In the genomic region with DNA sequence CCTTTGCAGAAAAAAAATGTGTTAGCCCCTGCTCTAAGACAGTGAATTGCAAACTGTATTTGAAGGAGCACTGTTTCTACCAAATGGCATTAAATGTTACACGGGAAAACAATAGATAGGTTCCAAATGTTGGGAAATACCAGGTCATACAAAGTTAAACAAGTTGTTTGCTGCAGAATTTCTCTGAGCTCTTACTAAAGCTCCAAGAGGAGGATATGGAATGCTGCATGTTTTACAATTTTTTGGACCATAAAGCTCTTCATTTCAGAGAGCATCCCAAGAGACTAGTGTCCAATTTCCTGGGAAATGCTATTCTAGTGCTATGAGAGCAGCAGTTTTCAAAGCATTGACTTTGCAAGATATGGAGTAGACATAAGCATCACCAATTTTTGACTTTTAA, we compare ENCODE assay signal across 34 cellular contexts.
"Had no signal": no experiment of that assay in that cellular context is flagged by ENCODE, and none has a peak within 500 bp of the region (broad histone marks: within the 10 kb centered on the region; RNA-seq: fewer than 3 reads in every experiment).

No MANE protein-coding gene starts in this region.

- H3K4me2 ChIP-seq: smooth muscle cell had no signal

- H3K4me1 ChIP-seq: lower lobe of right lung, parathyroid adenoma, right lobe of liver, transverse colon, upper lobe of right lung, uterus had no signal

- H3K27ac Mint-ChIP-seq: endodermal cell; naive B cell; natural killer cell treated with Interleukin-12 subunit alpha and Interleukin-12 subunit beta and Interleukin-15 and Interleukin-18, amount 100 ng/mL, for 72 hours; progenitor cell of endocrine pancreas had no signal

- H3K9ac ChIP-seq: parathyroid adenoma had no signal

- H3K36me3 Mint-ChIP-seq: naive B cell; natural killer cell treated with Interleukin-12 subunit alpha and Interleukin-12 subunit beta and Interleukin-15 and Interleukin-18, amount 100 ng/mL, for 72 hours had no signal

- H3K9me3 ChIP-seq: esophagus muscularis mucosa, lower lobe of right lung, neutrophil, right lobe of liver, stomach, testis, transverse colon, upper lobe of right lung, uterus had no signal

- FAIRE-seq: endothelial cell of umbilical vein, islet of Langerhans had no signal

- DNase-seq: cortex of kidney; dorsolateral prefrontal cortex; effector CD4-positive, alpha-beta T cell; endodermal cell; foreskin melanocyte; glutamatergic neuron; heart right ventricle; hippocampal formation; left colon; left ventricle myocardium superior; lower lobe of right lung; naive B cell; right lobe of liver; stimulated activated CD4-positive, alpha-beta T cell treated with anti-CD3 and anti-CD28 coated beads, Interleukin-12 subunit alpha, Interleukin-12 subunit beta, amount 100 ng/mL, for 4 hours; stimulated activated CD4-positive, alpha-beta T cell treated with anti-CD3 and anti-CD28 coated beads, Interleukin-1b, Interleukin-23, amount 100 ng/mL, for 48 hours; stimulated activated CD4-positive, alpha-beta T cell treated with anti-CD3 and anti-CD28 coated beads, Interleukin-4, amount 100 ng/mL, for 1 hour; stimulated activated CD8-positive, alpha-beta memory T cell treated with anti-CD3 and anti-CD28 coated beads, Interleukin-4, amount 100 ng/mL, for 48 hours; stimulated activated naive CD4-positive, alpha-beta T cell; stomach; testis; transverse colon; upper lobe of right lung; uterus had no signal

- H3K36me3 ChIP-seq: cardiac muscle cell, esophagus muscularis mucosa, heart right ventricle, lower lobe of right lung, neutrophil, right lobe of liver, stomach, transverse colon, upper lobe of right lung, uterus had no signal

- H3K4me3 ChIP-seq: cardiac muscle cell, dorsolateral prefrontal cortex, esophagus muscularis mucosa, heart right ventricle, lower lobe of right lung, right lobe of liver, smooth muscle cell, stomach, testis, transverse colon, upper lobe of right lung, uterus had no signal

- H2AFZ ChIP-seq: parathyroid adenoma had no signal

- H3K79me2 ChIP-seq: parathyroid adenoma had no signal

- H3K9me3 Mint-ChIP-seq: central memory CD8-positive, alpha-beta T cell; endodermal cell; naive B cell had no signal

- H3K27me3 ChIP-seq: cardiac muscle cell, dorsolateral prefrontal cortex, esophagus muscularis mucosa, heart right ventricle, neutrophil, right lobe of liver, stomach, testis, transverse colon, upper lobe of right lung, uterus had no signal

- H3K4me1 Mint-ChIP-seq: central memory CD8-positive, alpha-beta T cell; neural crest cell had no signal

- H3K27me3 Mint-ChIP-seq: central memory CD8-positive, alpha-beta T cell; natural killer cell treated with Interleukin-12 subunit alpha and Interleukin-12 subunit beta and Interleukin-15 and Interleukin-18, amount 100 ng/mL, for 72 hours had no signal

- H3K4me3 Mint-ChIP-seq: central memory CD8-positive, alpha-beta T cell; endodermal cell; naive B cell; natural killer cell treated with Interleukin-12 subunit alpha and Interleukin-12 subunit beta and Interleukin-15 and Interleukin-18, amount 100 ng/mL, for 72 hours; neural crest cell had no signal

- H3K27ac ChIP-seq: cardiac muscle cell, dorsolateral prefrontal cortex, esophagus muscularis mucosa, lower lobe of right lung, neutrophil, parathyroid adenoma, right lobe of liver, stomach, testis, transverse colon, upper lobe of right lung, uterus had no signal
